ENCODE assay signal across 21 cellular contexts in genomic region chr1:19071674-19072281, GRCh38.
DNase-seq lines count a peak whose midpoint lies in the region; ATAC-seq, FAIRE-seq and TF ChIP-seq lines count a peak whose summit lies in the region.
"Had no signal": no experiment of that assay in that cellular context is flagged by ENCODE, and none has a peak within 500 bp of the region (broad histone marks: within the 10 kb centered on the region; RNA-seq: fewer than 3 reads in every experiment).

No MANE protein-coding gene starts in this region.

- POLR2A ChIA-PET in naive thymus-derived CD4-positive, alpha-beta T cell (lab: Charles Lee) = interaction anchor here (0.6 to 3.7 kb wide), 7 partner anchors 13 to 169 kb away, joined by 3 to 25 read pairs (median 3); partner anchors contain the start of genes ALDH4A1 and IFFO2

- H3K4me3 Mint-ChIP-seq in T-helper 17 cell = no peak overlapping the region
- peak overlapping the region in 5 of 10 donors; percentile 29 to 87 (median 72) for H3K4me3 Mint-ChIP-seq in naive thymus-derived CD4-positive, alpha-beta T cell
- H3K4me3 Mint-ChIP-seq: HFFc6 had no signal

- H3K4me1 ChIP-seq in left ventricle myocardium inferior = peaks cover 56% of the 10 kb centered on the region
- peaks cover 32 to 62% of the 10 kb centered on the region in 2 donors for H3K4me1 ChIP-seq in naive thymus-derived CD4-positive, alpha-beta T cell (ENCODE audit: control insufficient read depth in 2 of 2, insufficient read depth in 2 of 2, low read length in 2 of 2)

- H3K27ac Mint-ChIP-seq in T-helper 17 cell = peak overlapping the region; percentile 39
- peak overlapping the region in 7 of 9 donors; percentile 43 to 93 (median 68) for H3K27ac Mint-ChIP-seq in naive thymus-derived CD4-positive, alpha-beta T cell
- H3K27ac Mint-ChIP-seq: HFFc6 had no signal

- no peaks in the 10 kb centered on the region for H3K27me3 ChIP-seq in left ventricle myocardium inferior (ENCODE audit: low read depth)
- no peaks in the 10 kb centered on the region for H3K27me3 ChIP-seq in naive thymus-derived CD4-positive, alpha-beta T cell (ENCODE audit: control insufficient read depth in 2 of 2, insufficient read depth in 2 of 2, low read length in 2 of 2)

- intact Hi-C loops in Right ventricle myocardium superior (cut with DNase I) (no loop called here), left ventricle myocardium inferior (cut with micrococcal nuclease) (no loop called here), sciatic nerve (cut with DNase I) (no loop called here)
- intact Hi-C loops in naive thymus-derived CD4-positive, alpha-beta T cell (cut with micrococcal nuclease) = loop anchor here in 1 of 2 donors (5.0 kb wide), 1 partner anchor 99 kb away; no protein-coding TSS in a partner anchor

- H3K4me1 Mint-ChIP-seq in T-helper 17 cell = peaks cover 27% of the 10 kb centered on the region
- H3K4me1 Mint-ChIP-seq in naive thymus-derived CD4-positive, alpha-beta T cell = peaks cover 38 to 92% (median 78%) of the 10 kb centered on the region in 7 donors

- H3K27me3 Mint-ChIP-seq in T-helper 17 cell = no peaks in the 10 kb centered on the region
- no peaks in the 10 kb centered on the region for H3K27me3 Mint-ChIP-seq in naive thymus-derived CD4-positive, alpha-beta T cell

- no peak for FAIRE-seq in D721Med (lab: Jason Lieb, UNC)
- FAIRE-seq: A204.1 had no signal

- peak; percentile 14 for DNase-seq in Right ventricle myocardium superior
- no peak for DNase-seq in left ventricle myocardium inferior
- DNase-seq in T-helper 17 cell = no peak
- no peak for DNase-seq in naive thymus-derived CD4-positive, alpha-beta T cell
- DNase-seq in D721Med (ENCODE audit: insufficient read length, low spot score) = no peak
- no peak for DNase-seq in SKM-1 (lab: John Stamatoyannopoulos, UW; ENCODE audit: unreplicated experiment)
- no peak for DNase-seq in NCI-H526 treated with DMSO at 0.1 percent for 48 hours (lab: John Stamatoyannopoulos, UW)
- no peak for DNase-seq in sciatic nerve (ENCODE audit: low spot score)
- DNase-seq: Calu3, DND-41, GF-D8, GM23248, HFFc6, Karpas-422, NCI-H1105 treated with DMSO at 0.1 percent for 48 hours, NCI-H187, NCI-H446 treated with DMSO at 0.1 percent for 48 hours, NCI-H774, PC-9 had no signal

- TF ChIP-seq CTCF in left ventricle myocardium inferior (IDR thresholded peaks at IDR 0.05; ENCODE audit: borderline replicate concordance) = no peak
- TF ChIP-seq CTCF in D721Med (IDR thresholded peaks at IDR 0.05; ENCODE audit: insufficient read depth, missing control alignments) = no peak

- CTCF ChIA-PET in naive thymus-derived CD4-positive, alpha-beta T cell (lab: Charles Lee) = interaction anchor here (1.0 to 1.7 kb wide), 4 partner anchors 14 to 159 kb away, joined by 3 to 7 read pairs (median 4); no protein-coding TSS in a partner anchor

- no peaks in the 10 kb centered on the region for H3K36me3 Mint-ChIP-seq in T-helper 17 cell (ENCODE audit: low read depth)
- peaks cover 5 to 28% (median 13%) of the 10 kb centered on the region in 5 donors for H3K36me3 Mint-ChIP-seq in naive thymus-derived CD4-positive, alpha-beta T cell

- H3K4me3 ChIP-seq in left ventricle myocardium inferior = no peak overlapping the region
- H3K4me3 ChIP-seq in naive thymus-derived CD4-positive, alpha-beta T cell (ENCODE audit: low read length) = no peak overlapping the region
- H3K4me3 ChIP-seq: GM23248, PC-9 had no signal

- H3K9me3 ChIP-seq in left ventricle myocardium inferior (replicated peaks) (no peaks in the 10 kb centered on the region), T-helper 17 cell (ENCODE audit: control insufficient read depth, low read length, poor library complexity, severe bottlenecking) (no peaks in the 10 kb centered on the region)
- H3K9me3 ChIP-seq in naive thymus-derived CD4-positive, alpha-beta T cell (ENCODE audit: control insufficient read depth in 2 of 3, low read length in 3 of 3) = no peaks in the 10 kb centered on the region

- H3K9me3 Mint-ChIP-seq in naive thymus-derived CD4-positive, alpha-beta T cell = peaks cover 0 to 2% (median 0%) of the 10 kb centered on the region in 11 donors
- H3K9me3 Mint-ChIP-seq: HFFc6 had no signal

- H3K27ac ChIP-seq in left ventricle myocardium inferior (replicated peaks) = no peak overlapping the region
- no peak overlapping the region for H3K27ac ChIP-seq in naive thymus-derived CD4-positive, alpha-beta T cell (ENCODE audit: low read depth, low read length)
- H3K27ac ChIP-seq: GM23248, PC-9 had no signal

- ATAC-seq in Right ventricle myocardium superior (ENCODE audit: poor library complexity) (no peak), T-helper 17 cell (no peak), sciatic nerve (no peak)
- ATAC-seq in naive thymus-derived CD4-positive, alpha-beta T cell = no peak
- ATAC-seq: Right ventricle myocardium inferior had no signal

- H3K36me3 ChIP-seq in left ventricle myocardium inferior = peaks cover 42% of the 10 kb centered on the region
- H3K36me3 ChIP-seq in naive thymus-derived CD4-positive, alpha-beta T cell (ENCODE audit: control insufficient read depth in 2 of 3, insufficient read depth in 3 of 3, low read length in 3 of 3) = peaks cover 5 to 15% (median 11%) of the 10 kb centered on the region in 3 experiments
